1 cellular context compared by ENCODE assay signal in the genomic region with DNA sequence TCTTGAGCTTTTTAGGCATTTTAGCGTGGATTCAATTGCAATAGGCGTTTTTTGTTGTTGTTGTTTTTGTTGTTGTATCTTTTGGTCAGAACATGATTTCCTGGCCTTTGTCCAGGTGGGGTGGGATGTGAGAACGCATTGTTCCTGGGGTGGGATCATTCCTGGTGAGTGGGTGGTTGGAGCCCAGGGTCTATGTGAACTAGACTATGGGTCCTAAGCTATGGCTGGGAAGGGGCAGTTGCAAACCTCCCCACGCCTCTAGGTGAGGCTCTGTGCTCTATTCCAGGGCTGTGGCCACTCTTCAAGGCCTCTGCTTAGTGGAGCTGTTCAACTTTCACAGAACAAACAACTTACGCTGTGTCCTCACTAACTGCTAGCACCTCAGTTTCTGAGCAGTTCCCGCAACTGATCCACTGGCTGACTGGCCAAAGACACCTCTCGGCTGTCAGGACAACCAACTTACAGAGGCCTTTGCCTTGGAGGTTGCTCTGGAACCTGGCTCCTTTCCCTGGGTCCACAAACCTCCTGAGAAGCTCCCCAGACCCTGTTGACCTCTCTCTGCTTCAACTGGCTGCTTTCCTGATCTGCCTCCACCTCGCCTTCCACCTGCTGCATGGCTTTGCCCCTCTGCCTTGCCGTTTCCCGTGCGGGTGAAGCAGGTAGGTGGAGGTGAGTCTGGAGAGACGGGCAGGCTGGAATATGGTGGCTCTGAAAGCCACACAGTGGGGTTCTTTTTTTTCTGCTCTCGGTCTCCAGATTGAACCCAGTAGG.
TF ChIP-seq lines count a peak whose summit lies in the region.

No MANE protein-coding gene starts in this region.

TF ChIP-seq in H1, 55 proteins besides CTCF, POLR2A, EP300 and RAD21:
- TF ChIP-seq SIRT6 (IDR thresholded peaks at IDR 0.05; ENCODE audit: low read length) (no peak), CHD1 (IDR thresholded peaks at IDR 0.05; ENCODE audit: low read depth, low read length) (no peak), CEBPB (IDR thresholded peaks at IDR 0.05; ENCODE audit: low read depth, low read length) (no peak), TCF12 (IDR thresholded peaks at IDR 0.05; ENCODE audit: low read depth, low read length) (no peak), ATF3 (IDR thresholded peaks at IDR 0.05; ENCODE audit: insufficient read depth, low read depth, low read length) (no peak), MAX (IDR thresholded peaks at IDR 0.05) (no peak), SIN3A (conservative IDR thresholded peaks at IDR 0.05 in 1 of 2, IDR thresholded peaks at IDR 0.05 in 1 of 2; ENCODE audit: low read depth in 1 of 2, low read length in 2 of 2) (no peak)
